Comparison of ENCODE assay signal across 24 cellular contexts in the genomic region with DNA sequence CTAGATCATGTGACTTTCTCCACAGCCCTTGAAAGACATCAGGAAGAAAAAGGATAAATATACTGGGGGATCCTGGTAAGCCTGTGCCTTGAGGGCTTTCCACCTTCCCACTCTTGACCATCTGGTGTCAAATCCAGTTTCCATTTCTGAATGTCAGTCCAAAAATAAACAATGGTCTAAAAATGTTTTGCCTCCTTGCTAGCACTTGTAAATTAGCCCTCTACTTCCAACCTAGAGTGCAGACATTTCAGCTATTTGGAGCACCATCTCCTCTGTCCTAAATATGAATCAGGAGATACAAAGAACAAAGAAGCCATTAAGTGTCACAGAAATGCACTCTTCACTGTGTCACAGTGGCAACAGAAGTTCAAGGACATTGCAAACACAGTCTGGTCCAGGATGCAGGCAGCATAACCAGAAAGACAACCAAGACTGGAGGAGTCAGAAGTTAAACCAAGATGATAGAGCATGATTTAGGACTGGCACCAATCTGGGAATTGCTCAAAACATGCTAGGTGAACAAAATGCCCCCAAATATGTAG.
"Had no signal": no experiment of that assay in that cellular context is flagged by ENCODE, and none has a peak within 500 bp of the region (broad histone marks: within the 10 kb centered on the region; RNA-seq: fewer than 3 reads in every experiment).

No MANE protein-coding gene starts in this region.

- H3K4me3 ChIP-seq: left lung, lung, ovary, right atrium auricular region, spleen, thyroid gland, transverse colon, upper lobe of left lung had no signal

- H3K27ac Mint-ChIP-seq: immature natural killer cell; mesothelial cell of epicardium; naive thymus-derived CD8-positive, alpha-beta T cell; progenitor cell of endocrine pancreas; stimulated activated effector memory CD8-positive, alpha-beta T cell treated with anti-CD3 and anti-CD28 coated beads, Interleukin-12 subunit alpha, Interleukin-12 subunit beta, amount 100 ng/mL, for 72 hours; stimulated activated naive CD8-positive, alpha-beta T cell treated with anti-CD3 and anti-CD28 coated beads, Interleukin-15, Interleukin-2, amounts not matched to agents 100 ng/mL and 50 ng/mL, for 24 hours had no signal

- H3K4me3 Mint-ChIP-seq: immature natural killer cell; mesothelial cell of epicardium; naive thymus-derived CD8-positive, alpha-beta T cell; stimulated activated effector memory CD8-positive, alpha-beta T cell treated with anti-CD3 and anti-CD28 coated beads, Interleukin-12 subunit alpha, Interleukin-12 subunit beta, amount 100 ng/mL, for 72 hours; stimulated activated naive CD8-positive, alpha-beta T cell treated with anti-CD3 and anti-CD28 coated beads, Interleukin-15, Interleukin-2, amounts not matched to agents 100 ng/mL and 50 ng/mL, for 24 hours had no signal

- H3K27ac ChIP-seq: left lung, ovary, right atrium auricular region, spleen, thyroid gland, transverse colon, upper lobe of left lung had no signal

- H3K4me1 Mint-ChIP-seq: immature natural killer cell; mesothelial cell of epicardium; naive thymus-derived CD8-positive, alpha-beta T cell; stimulated activated effector memory CD8-positive, alpha-beta T cell treated with anti-CD3 and anti-CD28 coated beads, Interleukin-12 subunit alpha, Interleukin-12 subunit beta, amount 100 ng/mL, for 72 hours had no signal

- DNase-seq: head of caudate nucleus; hypothalamus; immature natural killer cell; kidney; left colon; left lung; mesendoderm; naive thymus-derived CD8-positive, alpha-beta T cell; ovary; small intestine; spleen; stimulated activated CD4-positive, alpha-beta T cell treated with anti-CD3 and anti-CD28 coated beads, Interleukin-4, amount 100 ng/mL, for 24 hours; stimulated activated naive CD4-positive, alpha-beta T cell; thyroid gland; transverse colon; upper lobe of left lung had no signal

- H3K27me3 ChIP-seq: ovary, right atrium auricular region, thyroid gland, transverse colon, upper lobe of left lung had no signal

- FAIRE-seq: islet of Langerhans, kidney, small intestine had no signal

- H3K36me3 ChIP-seq: left lung, ovary, right atrium auricular region, spleen, thyroid gland, transverse colon, upper lobe of left lung had no signal

- H3K9me3 ChIP-seq: ovary, right atrium auricular region, thyroid gland, transverse colon had no signal

- H3K4me1 ChIP-seq: left lung, right atrium auricular region, spleen, thyroid gland, transverse colon, upper lobe of left lung had no signal

- H3K27me3 Mint-ChIP-seq: progenitor cell of endocrine pancreas had no signal

- H3K36me3 Mint-ChIP-seq: immature natural killer cell; mesothelial cell of epicardium; stimulated activated effector memory CD8-positive, alpha-beta T cell treated with anti-CD3 and anti-CD28 coated beads, Interleukin-12 subunit alpha, Interleukin-12 subunit beta, amount 100 ng/mL, for 72 hours had no signal

- ATAC-seq: left colon; left lung; naive thymus-derived CD8-positive, alpha-beta T cell; sciatic nerve; stimulated activated effector memory CD8-positive, alpha-beta T cell treated with anti-CD3 and anti-CD28 coated beads, Interleukin-12 subunit alpha, Interleukin-12 subunit beta, amount 100 ng/mL, for 72 hours had no signal
